ENCODE assay signal across 1 cellular context in genomic region chr2:234964631-234965461, GRCh38.
A peak's percentile ranks its signal among the peaks of the same experiment; 100 is the strongest.
TF ChIP-seq lines count a peak whose summit lies in the region.

No MANE protein-coding gene starts in this region.

TF ChIP-seq in HEK293, 187 proteins besides CTCF, POLR2A, EP300 and RAD21 (continued from another document):
- TF ChIP-seq ZBTB11 (tag by site-specific recombination; conservative IDR thresholded peaks at IDR 0.05; ENCODE audit: low read depth): no peak
- no peak for TF ChIP-seq ZNF548 (tag by site-specific recombination; IDR thresholded peaks at IDR 0.05)
- TF ChIP-seq ZNF530 (tag by site-specific recombination; IDR thresholded peaks at IDR 0.05; ENCODE audit: low read depth): no peak
- no peak for TF ChIP-seq PRDM1 (tag by site-specific recombination; IDR thresholded peaks at IDR 0.05)
- TF ChIP-seq ZNF148 (tag by site-specific recombination; IDR thresholded peaks at IDR 0.05; ENCODE audit: borderline replicate concordance): no peak
- TF ChIP-seq PRDM4 (tag by site-specific recombination; IDR thresholded peaks at IDR 0.05): 0 out of 2 replicates have a peak, but pooled peaks have one; percentile 24
- no peak for TF ChIP-seq ZNF560 (tag by site-specific recombination; IDR thresholded peaks at IDR 0.05; ENCODE audit: borderline replicate concordance)
- TF ChIP-seq PRDM6 (tag by site-specific recombination; IDR thresholded peaks at IDR 0.05): peak; percentile 75
- no peak for TF ChIP-seq INSM2 (tag by site-specific recombination; IDR thresholded peaks at IDR 0.05)
- TF ChIP-seq FEZF1 (tag by site-specific recombination; IDR thresholded peaks at IDR 0.05): 0 out of 2 replicates have a peak, but pooled peaks have one; percentile 12
- TF ChIP-seq ZNF354C (tag by site-specific recombination; IDR thresholded peaks at IDR 0.05; ENCODE audit: borderline replicate concordance, low read depth): no peak
- TF ChIP-seq ZNF843 (tag by site-specific recombination; IDR thresholded peaks at IDR 0.05): 0 out of 2 replicates have a peak, but pooled peaks have one; percentile 28
- peak; percentile 47 for TF ChIP-seq ZIC2 (tag by site-specific recombination; IDR thresholded peaks at IDR 0.05)
- no peak for TF ChIP-seq ZBTB1 (tag by site-specific recombination; IDR thresholded peaks at IDR 0.05)
- no peak for TF ChIP-seq ZNF350 (tag by site-specific recombination; IDR thresholded peaks at IDR 0.05)
- no peak for TF ChIP-seq ZNF596 (tag by site-specific recombination; IDR thresholded peaks at IDR 0.05)
- no peak for TF ChIP-seq ZNF670 (tag by site-specific recombination; IDR thresholded peaks at IDR 0.05; ENCODE audit: low read depth)
- no peak for TF ChIP-seq ZFP3 (tag by site-specific recombination; IDR thresholded peaks at IDR 0.05; ENCODE audit: low read depth)
- no peak for TF ChIP-seq ZNF221 (tag by site-specific recombination; IDR thresholded peaks at IDR 0.05; ENCODE audit: borderline replicate concordance)
- TF ChIP-seq ZBTB48 (tag by site-specific recombination; IDR thresholded peaks at IDR 0.05): no peak
- TF ChIP-seq ZNF449 (tag by site-specific recombination; IDR thresholded peaks at IDR 0.05): no peak
